In the genomic region with DNA sequence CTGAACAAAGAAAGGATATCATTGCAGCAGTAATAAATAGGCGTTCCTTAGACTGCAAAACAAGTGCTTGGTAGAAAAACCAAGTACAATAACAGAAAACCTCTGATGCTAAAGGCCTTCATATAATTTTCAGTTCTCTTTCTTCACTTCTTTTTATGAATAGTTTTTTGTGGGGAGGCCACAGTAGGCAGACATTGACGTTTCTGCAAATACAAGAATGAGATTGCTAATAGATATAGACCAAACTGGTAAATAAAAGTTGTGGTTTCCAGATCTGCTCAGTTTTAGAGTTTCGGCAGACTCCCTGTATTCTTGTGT, we compare ENCODE assay signal across 13 cellular contexts. TPM values are rescaled to one million over a fixed set of nuclear protein-coding genes. Genes with fewer than 3 reads are reported as not detected.
DNase-seq lines count a peak whose midpoint lies in the region; ATAC-seq and TF ChIP-seq lines count a peak whose summit lies in the region.
"Had no signal": no experiment of that assay in that cellular context is flagged by ENCODE, and none has a peak within 500 bp of the region (broad histone marks: within the 10 kb centered on the region; RNA-seq: fewer than 3 reads in every experiment).

No MANE protein-coding gene starts in this region.

- BruUV-seq in PC-3 (replicated peaks; lab: Mats Ljungman, UMichigan): no TSS peak

- H3K36me3 ChIP-seq in lower lobe of right lung (no peaks in the 10 kb centered on the region), PC-3 (ENCODE audit: low read depth, low read length) (no peaks in the 10 kb centered on the region)
- H3K36me3 ChIP-seq: BLaER1 had no signal

- TF ChIP-seq CTCF in GM10248 (IDR thresholded peaks at IDR 0.05; ENCODE audit: control extremely low read depth, extremely low read depth, low read depth, missing control alignments): no peak
- no peak for TF ChIP-seq CTCF in HL-60 (IDR thresholded peaks at IDR 0.05; ENCODE audit: insufficient read depth, low read length)
- no peak for TF ChIP-seq CTCF in nephron progenitor cell (IDR thresholded peaks at IDR 0.05)
- TF ChIP-seq CTCF in lower lobe of right lung (IDR thresholded peaks at IDR 0.05): no peak
- TF ChIP-seq CTCF in PC-3 (conservative IDR thresholded peaks at IDR 0.05; ENCODE audit: low read depth, low read length): no peak

- no peaks in the 10 kb centered on the region for H3K9me2 ChIP-seq in PC-3 (replicated peaks; ENCODE audit: low read length)

- H3K9me3 ChIP-seq in lower lobe of right lung (no peaks in the 10 kb centered on the region), PC-3 (ENCODE audit: low read length) (no peaks in the 10 kb centered on the region)

- H3K27me3 Mint-ChIP-seq in nephron progenitor cell (ENCODE audit: low read depth, poor library complexity): peaks cover 8% of the 10 kb centered on the region
- H3K27me3 Mint-ChIP-seq: activated CD4-positive, alpha-beta T cell treated with anti-CD3 and anti-CD28 coated beads, Interleukin-2, amount 10 ng/mL, durations not matched to agents 24 days and 14 days; brain had no signal

- no peaks in the 10 kb centered on the region for H3K27me3 ChIP-seq in HL-60 (ENCODE audit: insufficient read depth, poor library complexity, severe bottlenecking)
- no peaks in the 10 kb centered on the region for H3K27me3 ChIP-seq in lower lobe of right lung (ENCODE audit: low read depth)
- H3K27me3 ChIP-seq in PC-3 (ENCODE audit: low read length): no peaks in the 10 kb centered on the region
- H3K27me3 ChIP-seq: BLaER1, foreskin keratinocyte had no signal

- no peak overlapping the region for H3K4me3 Mint-ChIP-seq in nephron progenitor cell
- H3K4me3 Mint-ChIP-seq: brain, mesothelial cell of epicardium had no signal

- no peaks in the 10 kb centered on the region for H4K20me1 ChIP-seq in PC-3 (ENCODE audit: low read length)
- H4K20me1 ChIP-seq: BLaER1 had no signal

- H3K36me3 Mint-ChIP-seq in nephron progenitor cell (ENCODE audit: low read depth): no peaks in the 10 kb centered on the region
- H3K36me3 Mint-ChIP-seq: brain, mesothelial cell of epicardium had no signal

- H3K4me1 Mint-ChIP-seq in nephron progenitor cell: no peaks in the 10 kb centered on the region
- H3K4me1 Mint-ChIP-seq: brain, mesothelial cell of epicardium had no signal

- H3K79me2 ChIP-seq in PC-3 (ENCODE audit: low read length): no peaks in the 10 kb centered on the region

- POLR2A ChIA-PET in GM10248 (lab: Yijun Ruan, JAX) (no interaction called here), PC-3 (lab: Charles Lee; ENCODE audit: unreplicated experiment) (no interaction called here)

- H3K27ac ChIP-seq in HL-60 (replicated peaks) (peak overlapping the region; percentile 62), lower lobe of right lung (no peak overlapping the region), PC-3 (ENCODE audit: low read length) (no peak overlapping the region)
- H3K27ac ChIP-seq: BLaER1, foreskin keratinocyte had no signal

- DNase-seq in GM10248 (ENCODE audit: extremely low spot score): peak; percentile 23
- no peak for DNase-seq in HL-60 (ENCODE audit: low read depth in 1 of 2, low spot score in 1 of 2)
- DNase-seq in nephron progenitor cell: no peak
- no peak for DNase-seq in lower lobe of right lung
- no peak for DNase-seq in SIG-M5 treated with dmso at 0.1 percent for 504 hours (lab: John Stamatoyannopoulos, UW; ENCODE audit: unreplicated experiment)
- no peak for DNase-seq in PC-3
- DNase-seq: activated CD4-positive, alpha-beta T cell treated with anti-CD3 and anti-CD28 coated beads, Interleukin-2, amount 10 ng/mL, durations not matched to agents 24 days and 14 days; foreskin keratinocyte had no signal

- H2AFZ ChIP-seq in PC-3 (ENCODE audit: low read length): no peak overlapping the region

- H3K4me1 ChIP-seq in lower lobe of right lung (no peaks in the 10 kb centered on the region), PC-3 (ENCODE audit: insufficient read depth, low read length) (no peaks in the 10 kb centered on the region)
- H3K4me1 ChIP-seq: BLaER1, foreskin keratinocyte had no signal

- H3K27ac Mint-ChIP-seq in nephron progenitor cell: no peak overlapping the region
- H3K27ac Mint-ChIP-seq: activated CD4-positive, alpha-beta T cell treated with anti-CD3 and anti-CD28 coated beads, Interleukin-2, amount 10 ng/mL, durations not matched to agents 24 days and 14 days; mesothelial cell of epicardium had no signal

- intact Hi-C loops in lower lobe of right lung (cut with DNase I): no loop called here
- intact Hi-C loops in PC-3 (cut with micrococcal nuclease): no loop called here

- H3K9me3 Mint-ChIP-seq in nephron progenitor cell: no peaks in the 10 kb centered on the region

- H3K4me3 ChIP-seq in HL-60 (replicated peaks; ENCODE audit: insufficient read depth, low read length): no peak overlapping the region
- H3K4me3 ChIP-seq in lower lobe of right lung: no peak overlapping the region
- no peak overlapping the region for H3K4me3 ChIP-seq in PC-3 (ENCODE audit: low read length)
- H3K4me3 ChIP-seq: BLaER1 had no signal

- H3F3A ChIP-seq in PC-3 (ENCODE audit: low read length, unreplicated experiment): no peaks in the 10 kb centered on the region

- ATAC-seq in GM19328 (IDR thresholded peaks at IDR 0.05; ENCODE audit: unreplicated experiment) (peak; percentile 54), HG02852 (IDR thresholded peaks at IDR 0.05; ENCODE audit: unreplicated experiment) (peak; percentile 63), lower lobe of right lung (no peak), PC-3 (no peak)
- ATAC-seq: foreskin keratinocyte had no signal

- H3K4me2 ChIP-seq in PC-3 (ENCODE audit: low read length): no peak overlapping the region
- H3K4me2 ChIP-seq: BLaER1 had no signal

- H3K9ac ChIP-seq in PC-3 (ENCODE audit: low read length): no peak overlapping the region
- H3K9ac ChIP-seq: BLaER1 had no signal

- CTCF ChIA-PET in GM10248 (lab: Yijun Ruan, JAX) (interaction anchor here (1.3 kb wide), 1 partner anchor 9 kb away, joined by 3 read pairs; no protein-coding TSS in a partner anchor), PC-3 (lab: Charles Lee) (no interaction called here)

RNA-seq across cellular contexts. Expression of a gene that starts 57.0 kb away (rescaled TPM):
- total RNA-seq in lower lobe of right lung: 37.0 TPM
- 19.0 and 31.1 TPM in 2 replicates for total RNA-seq in PC-3 (2014; rRNA removed)

Comparison
In these comparisons a context has a peak if more than half of its experiments do, and no peak if none do; other contexts are left out.
1. ATAC-seq: peak in GM19328 (single experiment) and HG02852 (single experiment); none in lower lobe of right lung (0 of 2) and PC-3 (single experiment).